ENCODE assay signal across 25 cellular contexts in the genomic region with DNA sequence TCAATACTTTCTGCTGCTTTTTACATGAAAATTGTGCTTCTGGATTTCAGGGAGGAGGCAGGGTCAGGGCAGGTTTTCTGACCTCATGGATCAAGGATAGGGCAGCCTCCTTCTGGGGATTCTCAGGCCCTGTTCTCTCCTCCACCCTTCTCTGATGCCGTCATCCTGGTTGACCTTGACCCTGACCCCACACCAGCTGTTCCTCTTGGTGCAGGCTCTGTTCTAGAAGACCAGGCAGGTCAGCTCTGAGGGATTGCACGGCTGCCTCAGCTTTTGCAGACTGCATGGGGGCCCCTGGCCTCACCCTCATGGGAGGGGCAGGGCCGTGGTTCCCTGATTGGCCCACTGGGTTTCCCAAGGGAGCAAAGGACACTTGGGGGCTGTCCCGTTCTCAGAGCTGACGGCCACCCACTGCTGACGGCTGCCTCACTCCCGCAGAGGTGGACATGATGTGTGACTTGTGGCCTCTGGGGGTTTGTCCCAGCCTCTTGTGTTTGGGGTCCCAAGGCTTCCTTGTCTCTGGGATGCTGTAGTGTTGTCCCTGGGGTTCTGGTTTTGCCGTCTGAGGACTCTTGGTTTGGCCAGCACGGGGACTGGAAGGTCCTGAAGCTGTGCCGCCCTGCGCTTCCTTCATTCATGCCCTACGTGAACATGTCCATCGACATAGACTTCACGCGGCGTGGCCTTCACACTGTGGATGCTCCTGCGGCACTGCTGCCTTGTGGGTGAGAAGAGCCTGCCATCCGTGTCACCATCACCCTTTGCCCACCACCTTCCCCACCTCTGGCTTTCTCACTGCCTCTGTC.
"Had no signal": no experiment of that assay in that cellular context is flagged by ENCODE, and none has a peak within 500 bp of the region (broad histone marks: within the 10 kb centered on the region; RNA-seq: fewer than 3 reads in every experiment).

No MANE protein-coding gene starts in this region.

- H3K4me2 ChIP-seq: hepatocyte, neural progenitor cell had no signal

- H3K4me3 ChIP-seq: breast epithelium, gastrocnemius medialis, hepatocyte, neural progenitor cell, right lobe of liver, suprapubic skin, tibial artery had no signal

- H3K79me2 ChIP-seq: hepatocyte had no signal

- ATAC-seq: gastrocnemius medialis; left cardiac atrium; naive thymus-derived CD8-positive, alpha-beta T cell; right lobe of liver had no signal

- FAIRE-seq: colon, small intestine had no signal

- H3K27ac ChIP-seq: breast epithelium, epithelial cell of prostate, gastrocnemius medialis, hepatocyte, neural progenitor cell, right lobe of liver, suprapubic skin, tibial artery had no signal

- H3K36me3 ChIP-seq: breast epithelium, gastrocnemius medialis, right lobe of liver had no signal

- H3K9ac ChIP-seq: neural progenitor cell had no signal

- H3K9me3 ChIP-seq: breast epithelium, gastrocnemius medialis, right lobe of liver, suprapubic skin, tibial artery had no signal

- DNase-seq: activated CD4-positive, alpha-beta T cell treated with anti-CD3 and anti-CD28 coated beads for 4 hours; activated CD4-positive, alpha-beta T cell treated with anti-CD3 and anti-CD28 coated beads, Interleukin-2, amount 50 U/mL, for 48 hours; activated CD8-positive, alpha-beta memory T cell treated with anti-CD3 and anti-CD28 coated beads for 24 hours; activated gamma-delta T cell; activated naive CD4-positive, alpha-beta T cell treated with anti-CD3 and anti-CD28 coated beads, Interleukin-2, amount 10 ng/mL, durations not matched to agents 7 days and 5 days; amygdala; dermis blood vessel endothelial cell; effector CD4-positive, alpha-beta T cell; gastrocnemius medialis; islet precursor cell; left cardiac atrium; midbrain; naive thymus-derived CD8-positive, alpha-beta T cell; small intestine; stimulated activated CD4-positive, alpha-beta T cell treated with anti-CD3 and anti-CD28 coated beads, Interleukin-1b, Interleukin-23, amount 100 ng/mL, for 48 hours; stimulated activated naive CD4-positive, alpha-beta T cell; T-helper 1 cell; tibial artery had no signal

- H3K27me3 ChIP-seq: breast epithelium, gastrocnemius medialis, hepatocyte, neural progenitor cell, right lobe of liver, suprapubic skin, tibial artery had no signal

- H3K4me1 ChIP-seq: breast epithelium, gastrocnemius medialis, neural progenitor cell, right lobe of liver, suprapubic skin, tibial artery had no signal

- H2AFZ ChIP-seq: hepatocyte, neural progenitor cell had no signal
